1 cellular context compared by ENCODE assay signal in genomic region chr3:156675744-156676466, GRCh38.
A peak's percentile ranks its signal among the peaks of the same experiment; 100 is the strongest.
TF ChIP-seq lines count a peak whose summit lies in the region.

No MANE protein-coding gene starts in this region.

TF ChIP-seq in H1, 55 proteins besides CTCF, POLR2A, EP300 and RAD21 (continued from another document):
- no peak for TF ChIP-seq SIRT6 (IDR thresholded peaks at IDR 0.05; ENCODE audit: low read length)
- TF ChIP-seq ASH2L (IDR thresholded peaks at IDR 0.05; ENCODE audit: low read length) = peak; percentile 53
- TF ChIP-seq NRF1 (IDR thresholded peaks at IDR 0.05; ENCODE audit: low read depth, low read length) = no peak
